Comparison of ENCODE assay signal across 13 cellular contexts in the genomic region with DNA sequence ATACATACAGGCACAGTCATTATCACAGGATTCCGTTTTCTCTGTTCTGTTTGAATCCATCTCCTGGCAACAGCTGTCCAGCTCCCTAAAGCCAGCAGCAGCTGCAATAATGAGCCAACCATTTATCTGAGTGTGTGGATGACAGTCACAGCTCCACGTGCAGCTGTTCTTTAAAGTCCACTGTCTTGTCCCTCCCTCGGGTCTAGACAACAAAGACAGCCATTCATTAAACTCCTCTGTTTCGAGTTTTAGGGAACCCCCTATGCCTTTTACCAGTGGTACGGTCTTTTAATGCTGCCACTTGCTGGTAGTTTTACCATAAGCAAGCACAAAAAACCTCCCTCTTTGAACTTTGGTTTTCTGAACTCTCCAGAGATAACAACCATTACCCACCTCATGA. TPM values are rescaled to one million over a fixed set of nuclear protein-coding genes. Genes with fewer than 3 reads are reported as not detected.
DNase-seq lines count a peak whose midpoint lies in the region; ATAC-seq and TF ChIP-seq lines count a peak whose summit lies in the region.
"Had no signal": no experiment of that assay in that cellular context is flagged by ENCODE, and none has a peak within 500 bp of the region (broad histone marks: within the 10 kb centered on the region; RNA-seq: fewer than 3 reads in every experiment).

No MANE protein-coding gene starts in this region.

- H3K4me1 Mint-ChIP-seq in neural progenitor cell = peaks cover 18% of the 10 kb centered on the region
- H3K4me1 Mint-ChIP-seq: activated naive CD4-positive, alpha-beta T cell treated with anti-CD3 and anti-CD28 coated beads, Interleukin-2, amount 50 U/mL, for 24 hours had no signal

- H3K4me3 Mint-ChIP-seq in neural progenitor cell = no peak overlapping the region
- H3K4me3 Mint-ChIP-seq: activated naive CD4-positive, alpha-beta T cell treated with anti-CD3 and anti-CD28 coated beads, Interleukin-2, amount 50 U/mL, for 24 hours had no signal

- no peak overlapping the region for H3K4me3 ChIP-seq in neural progenitor cell
- H3K4me3 ChIP-seq: coronary artery had no signal

- no peaks in the 10 kb centered on the region for H4K20me1 ChIP-seq in neural progenitor cell (ENCODE audit: low read depth)

- H3K4me1 ChIP-seq in neural progenitor cell = peaks cover 6% of the 10 kb centered on the region
- H3K4me1 ChIP-seq: parathyroid adenoma had no signal

- H3K27ac ChIP-seq in neural progenitor cell = no peak overlapping the region
- H3K27ac ChIP-seq: coronary artery, parathyroid adenoma had no signal

- H3F3A ChIP-seq in neural progenitor cell (ENCODE audit: low read depth) = no peaks in the 10 kb centered on the region

- ATAC-seq in GM21786 (IDR thresholded peaks at IDR 0.05; ENCODE audit: unreplicated experiment) = peak; percentile 26
- ATAC-seq in HG03039 (IDR thresholded peaks at IDR 0.05; ENCODE audit: unreplicated experiment) = no peak
- no peak for ATAC-seq in GM21423 (IDR thresholded peaks at IDR 0.05; ENCODE audit: unreplicated experiment)

- H3K36me3 ChIP-seq in neural progenitor cell = no peaks in the 10 kb centered on the region

- no peak overlapping the region for H3K9ac ChIP-seq in neural progenitor cell
- H3K9ac ChIP-seq: parathyroid adenoma had no signal

- DNase-seq in NCI-H1694 treated with DMSO at 0.1 percent for 48 hours (lab: John Stamatoyannopoulos, UW) (peak; percentile 48), epidermal melanocyte (ENCODE audit: insufficient read length, low spot score) (peak; percentile 62), neural progenitor cell (ENCODE audit: low spot score) (no peak), cerebellar nuclear complex (lab: John Stamatoyannopoulos, UW) (no peak)
- DNase-seq in central memory CD4-positive, alpha-beta T cell = no peak
- DNase-seq: kidney glomerular epithelial cell had no signal

- H3K27ac Mint-ChIP-seq in neural progenitor cell = peak overlapping the region; percentile 38
- H3K27ac Mint-ChIP-seq: activated naive CD4-positive, alpha-beta T cell treated with anti-CD3 and anti-CD28 coated beads, Interleukin-2, amount 50 U/mL, for 24 hours had no signal

- TF ChIP-seq CTCF in neural progenitor cell (IDR thresholded peaks at IDR 0.05) = no peak

- no peaks in the 10 kb centered on the region for H3K9me3 ChIP-seq in neural progenitor cell (ENCODE audit: low read depth)

- H3K27me3 Mint-ChIP-seq in neural progenitor cell (ENCODE audit: insufficient read depth, low read depth) = peaks cover 8% of the 10 kb centered on the region

- no peaks in the 10 kb centered on the region for H3K36me3 Mint-ChIP-seq in neural progenitor cell
- H3K36me3 Mint-ChIP-seq: activated naive CD4-positive, alpha-beta T cell treated with anti-CD3 and anti-CD28 coated beads, Interleukin-2, amount 50 U/mL, for 24 hours had no signal

- H3K9me3 Mint-ChIP-seq in neural progenitor cell = no peaks in the 10 kb centered on the region
- H3K9me3 Mint-ChIP-seq: activated naive CD4-positive, alpha-beta T cell treated with anti-CD3 and anti-CD28 coated beads, Interleukin-2, amount 50 U/mL, for 24 hours had no signal

- H3K4me2 ChIP-seq in neural progenitor cell = no peak overlapping the region

- H3K79me2 ChIP-seq in neural progenitor cell (ENCODE audit: low read depth) = no peaks in the 10 kb centered on the region
- H3K79me2 ChIP-seq: parathyroid adenoma had no signal

- H3K27me3 ChIP-seq in neural progenitor cell = no peaks in the 10 kb centered on the region

- peak overlapping the region; percentile 68 for H2AFZ ChIP-seq in neural progenitor cell (replicated peaks)

RNA-seq across cellular contexts. Expression of gene MSGN1, which starts 16.0 kb away (rescaled TPM):
- not detected in 2 replicates for total RNA-seq in neural progenitor cell (ENCODE audit: low replicate concordance)
- total RNA-seq: OCI-LY7 had no signal

RNA-seq across cellular contexts. Expression of gene GEN1, which starts 46.3 kb away (rescaled TPM):
- 42.5 and 43.5 TPM in 2 replicates for total RNA-seq in neural progenitor cell (ENCODE audit: low replicate concordance)

RNA-seq across cellular contexts. Expression of gene SMC6, which starts 46.6 kb away (rescaled TPM):
- 38.2 and 56.8 TPM in 2 replicates for total RNA-seq in neural progenitor cell (ENCODE audit: low replicate concordance)

Comparison
In these comparisons a context has a peak if more than half of its experiments do, and no peak if none do; other contexts are left out.
1. DNase-seq: peak in NCI-H1694 treated with DMSO at 0.1 percent for 48 hours (single experiment) and epidermal melanocyte (single experiment); none in neural progenitor cell (single experiment), cerebellar nuclear complex (0 of 2) and central memory CD4-positive, alpha-beta T cell (single experiment).